1 cellular context compared by ENCODE assay signal in the genomic region with DNA sequence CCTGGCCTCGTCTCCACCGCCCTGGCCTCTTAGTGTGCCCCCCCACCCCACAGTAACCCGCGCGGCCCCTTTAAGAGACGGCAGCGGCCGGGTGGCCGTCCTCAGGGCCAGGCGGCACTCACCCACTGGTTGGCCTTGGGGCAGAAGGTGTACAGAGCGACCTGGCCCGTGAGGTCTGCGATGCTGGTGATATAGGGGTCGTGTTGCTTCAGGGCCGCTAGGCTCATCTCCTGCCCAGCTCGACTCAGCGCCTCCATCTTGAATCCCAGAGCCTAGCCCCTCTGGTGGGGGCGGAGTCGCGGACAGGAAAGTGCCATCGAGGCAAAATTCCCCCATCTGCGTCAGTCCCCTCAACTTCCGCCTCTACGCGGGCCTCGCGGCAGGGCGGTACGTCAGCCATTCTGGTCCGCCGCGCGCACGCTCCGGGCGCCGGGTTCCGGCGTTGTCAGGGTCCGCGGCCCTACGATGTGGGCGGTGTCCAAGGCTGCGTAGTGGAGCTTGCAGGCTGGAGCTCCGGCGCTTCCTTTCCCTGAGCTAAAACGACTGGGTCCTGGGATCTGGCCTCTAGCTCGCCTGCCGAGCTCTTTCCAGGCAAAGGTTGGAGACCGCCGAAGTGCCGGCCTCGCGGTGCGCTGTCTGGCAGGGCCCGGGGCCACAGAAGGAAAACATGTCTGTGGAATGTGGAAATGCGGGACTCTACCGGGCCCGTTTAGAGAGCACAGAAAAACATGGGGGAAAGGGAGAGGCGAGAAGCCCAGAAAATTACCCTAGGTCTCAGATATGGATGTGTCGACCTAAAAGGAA.
A peak's percentile ranks its signal among the peaks of the same experiment; 100 is the strongest.
TF ChIP-seq lines count a peak whose summit lies in the region.

A gene (minus strand): TSS at position 283 of the 804 bp plus-strand sequence. CDS start 26 bp downstream, at position 257.

TF ChIP-seq in Ishikawa, 13 proteins besides CTCF, POLR2A, EP300 and RAD21 (continued from another document):
- TF ChIP-seq, protein P1, sequence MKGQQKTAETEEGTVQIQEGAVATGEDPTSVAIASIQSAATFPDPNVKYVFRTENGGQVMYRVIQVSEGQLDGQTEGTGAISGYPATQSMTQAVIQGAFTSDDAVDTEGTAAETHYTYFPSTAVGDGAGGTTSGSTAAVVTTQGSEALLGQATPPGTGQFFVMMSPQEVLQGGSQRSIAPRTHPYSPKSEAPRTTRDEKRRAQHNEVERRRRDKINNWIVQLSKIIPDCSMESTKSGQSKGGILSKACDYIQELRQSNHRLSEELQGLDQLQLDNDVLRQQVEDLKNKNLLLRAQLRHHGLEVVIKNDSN (IDR thresholded peaks at IDR 0.05): peak; percentile 80
- TF ChIP-seq TCF12 (IDR thresholded peaks at IDR 0.05; ENCODE audit: low read depth) (peak; percentile 89), FOXM1 (IDR thresholded peaks at IDR 0.05; ENCODE audit: borderline replicate concordance, low read depth) (peak; percentile 40; the same call in 1 of the 2 replicates), CREB1 (IDR thresholded peaks at IDR 0.05; ENCODE audit: low read depth) (peak; percentile 85), NFIC (IDR thresholded peaks at IDR 0.05) (no peak; the same call in 1 of the 2 replicates), EGR1 (IDR thresholded peaks at IDR 0.05) (peak; percentile 61; the same call in 1 of the 2 replicates), TAF1 (IDR thresholded peaks at IDR 0.05; ENCODE audit: low read depth) (peak; percentile 99), CEBPB (IDR thresholded peaks at IDR 0.05) (no peak), ZBTB7A (IDR thresholded peaks at IDR 0.05; ENCODE audit: low read depth) (peak; percentile 59)
